Comparison of ENCODE assay signal across 35 cellular contexts in the genomic region with DNA sequence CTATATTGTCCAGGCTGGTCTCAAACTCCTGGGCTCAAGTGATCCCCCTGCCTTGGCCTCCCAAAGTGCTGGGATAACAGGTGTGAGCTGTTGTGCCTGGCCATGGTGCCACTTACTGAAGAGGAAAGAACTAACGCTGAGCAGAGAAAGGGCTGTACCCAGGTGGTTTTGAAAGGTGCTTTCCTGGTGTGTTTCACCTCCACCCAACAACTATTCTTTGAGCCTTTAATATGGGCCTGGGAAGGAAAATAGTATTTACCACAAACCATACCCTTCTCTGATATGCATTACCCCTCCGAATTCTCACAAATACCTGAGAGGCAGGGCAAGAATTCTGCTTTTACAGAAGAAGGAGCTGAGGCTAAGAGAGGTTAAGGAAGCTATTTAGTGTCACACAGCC.
"Had no signal": no experiment of that assay in that cellular context is flagged by ENCODE, and none has a peak within 500 bp of the region (broad histone marks: within the 10 kb centered on the region; RNA-seq: fewer than 3 reads in every experiment).

No MANE protein-coding gene starts in this region.

- H2AFZ ChIP-seq: PC-9 had no signal

- H3K4me1 ChIP-seq: adrenal gland, body of pancreas, breast epithelium, SJCRH30 had no signal

- H3K27ac Mint-ChIP-seq: activated CD4-positive, alpha-beta memory T cell treated with anti-CD3 and anti-CD28 coated beads, Interleukin-2, amount 10 ng/mL, durations not matched to agents 7 days and 5 days; activated CD8-positive, alpha-beta memory T cell treated with anti-CD3 and anti-CD28 coated beads, Interleukin-2, amount 10 ng/mL, durations not matched to agents 7 days and 5 days; activated naive CD8-positive, alpha-beta T cell treated with anti-CD3 and anti-CD28 coated beads for 36 hours; activated T-cell treated with anti-CD3 and anti-CD28 coated beads, Interleukin-2, amount 50 U/mL, for 72 hours; activated T-helper 17 cell treated with anti-CD3 and anti-CD28 coated beads, Interleukin-2, amount 50 U/mL, for 72 hours had no signal

- H3K27me3 Mint-ChIP-seq: activated T-helper 17 cell treated with anti-CD3 and anti-CD28 coated beads, Interleukin-2, amount 50 U/mL, for 72 hours had no signal

- H3K27ac ChIP-seq: adrenal gland, body of pancreas, breast epithelium, PC-9, RWPE1, SJCRH30, SK-N-MC, WERI-Rb-1 had no signal

- FAIRE-seq: astrocyte, RCC 7860 had no signal

- H3K4me2 ChIP-seq: PC-9 had no signal

- H3K36me3 Mint-ChIP-seq: activated CD8-positive, alpha-beta memory T cell treated with anti-CD3 and anti-CD28 coated beads, Interleukin-2, amount 10 ng/mL, durations not matched to agents 7 days and 5 days; activated naive CD8-positive, alpha-beta T cell treated with anti-CD3 and anti-CD28 coated beads for 36 hours had no signal

- H3K4me1 Mint-ChIP-seq: activated T-helper 17 cell treated with anti-CD3 and anti-CD28 coated beads, Interleukin-2, amount 50 U/mL, for 72 hours had no signal

- H3K27me3 ChIP-seq: adrenal gland, body of pancreas, breast epithelium, MG63, SJCRH30 had no signal

- H3K4me3 ChIP-seq: adrenal gland, body of pancreas, breast epithelium, MG63, PC-9, SJCRH30, SK-N-MC had no signal

- H3K9me3 ChIP-seq: adrenal gland, body of pancreas, breast epithelium, MG63, SJCRH30 had no signal

- DNase-seq: activated CD4-positive, alpha-beta memory T cell treated with anti-CD3 and anti-CD28 coated beads, Interleukin-2, amount 10 ng/mL, durations not matched to agents 7 days and 5 days; activated CD4-positive, alpha-beta T cell treated with anti-CD3 and anti-CD28 coated beads for 1 hour; activated CD4-positive, alpha-beta T cell treated with anti-CD3 and anti-CD28 coated beads for 48 hours; activated CD4-positive, CD25-positive, alpha-beta regulatory T cell; activated CD8-positive, alpha-beta memory T cell treated with anti-CD3 and anti-CD28 coated beads for 24 hours; activated CD8-positive, alpha-beta memory T cell treated with anti-CD3 and anti-CD28 coated beads, Interleukin-2, amount 10 ng/mL, durations not matched to agents 7 days and 5 days; activated CD8-positive, alpha-beta memory T cell treated with anti-CD3 and anti-CD28 coated beads, Interleukin-2, amount 50 U/mL, for 48 hours; activated effector memory CD4-positive, alpha-beta T cell treated with anti-CD3 and anti-CD28 coated beads, Interleukin-2, amount 50 U/mL, for 16 hours; activated naive CD4-positive, alpha-beta T cell; activated naive CD4-positive, alpha-beta T cell treated with anti-CD3 and anti-CD28 coated beads, Interleukin-2, amount 50 U/mL, for 16 hours; activated naive CD8-positive, alpha-beta T cell treated with anti-CD3 and anti-CD28 coated beads for 36 hours; activated T-cell treated with anti-CD3 and anti-CD28 coated beads, Interleukin-2, amount 50 U/mL, for 72 hours; body of pancreas; Karpas-422; MG63; MV-4-11; NCI-H1092; NCI-H1436 treated with DMSO at 0.1 percent for 48 hours; NCI-H1694 treated with DMSO at 0.1 percent for 48 hours; NCI-H2029; NCI-H345; NCI-H526; NCI-H748 treated with DMSO at 0.1 percent for 48 hours; PC-9; SJCRH30; T1000; WERI-Rb-1 had no signal

- H3K9me3 Mint-ChIP-seq: activated CD4-positive, alpha-beta memory T cell treated with anti-CD3 and anti-CD28 coated beads, Interleukin-2, amount 10 ng/mL, durations not matched to agents 7 days and 5 days; activated naive CD8-positive, alpha-beta T cell treated with anti-CD3 and anti-CD28 coated beads for 36 hours; activated T-cell treated with anti-CD3 and anti-CD28 coated beads, Interleukin-2, amount 50 U/mL, for 72 hours; activated T-helper 17 cell treated with anti-CD3 and anti-CD28 coated beads, Interleukin-2, amount 50 U/mL, for 72 hours had no signal

- H3K36me3 ChIP-seq: adrenal gland, breast epithelium, MG63, SJCRH30, WERI-Rb-1 had no signal

- H3K4me3 Mint-ChIP-seq: activated CD4-positive, alpha-beta memory T cell treated with anti-CD3 and anti-CD28 coated beads, Interleukin-2, amount 10 ng/mL, durations not matched to agents 7 days and 5 days; activated CD8-positive, alpha-beta memory T cell treated with anti-CD3 and anti-CD28 coated beads, Interleukin-2, amount 10 ng/mL, durations not matched to agents 7 days and 5 days; activated naive CD8-positive, alpha-beta T cell treated with anti-CD3 and anti-CD28 coated beads for 36 hours; activated T-cell treated with anti-CD3 and anti-CD28 coated beads, Interleukin-2, amount 50 U/mL, for 72 hours; activated T-helper 17 cell treated with anti-CD3 and anti-CD28 coated beads, Interleukin-2, amount 50 U/mL, for 72 hours had no signal

- ATAC-seq: activated CD8-positive, alpha-beta memory T cell treated with anti-CD3 and anti-CD28 coated beads, Interleukin-2, amount 10 ng/mL, durations not matched to agents 7 days and 5 days; activated T-helper 17 cell treated with anti-CD3 and anti-CD28 coated beads, Interleukin-2, amount 50 U/mL, for 72 hours; body of pancreas; Right ventricle myocardium inferior had no signal
